Comparison of ENCODE assay signal across 12 cellular contexts in the genomic region with DNA sequence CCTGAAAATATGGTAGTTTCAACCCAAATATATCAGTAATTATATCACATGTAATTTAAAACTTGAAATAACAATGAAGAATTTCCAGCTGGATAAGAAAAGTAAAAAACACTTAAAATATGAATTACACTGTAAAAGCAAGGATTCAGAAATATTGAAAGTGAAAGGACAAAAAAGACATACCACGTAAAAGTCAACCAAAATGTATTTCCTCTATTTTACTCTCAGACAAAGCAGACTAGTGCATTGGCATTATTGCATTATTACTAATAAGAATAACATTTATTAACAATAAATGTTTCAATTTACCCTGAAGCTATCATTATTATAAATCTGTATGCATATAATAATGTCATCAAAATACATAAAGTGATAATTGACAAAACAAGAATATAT.
A peak's percentile ranks its signal among the peaks of the same experiment; 100 is the strongest.
DNase-seq lines count a peak whose midpoint lies in the region; ATAC-seq, FAIRE-seq and TF ChIP-seq lines count a peak whose summit lies in the region.
"Had no signal": no experiment of that assay in that cellular context is flagged by ENCODE, and none has a peak within 500 bp of the region (broad histone marks: within the 10 kb centered on the region; RNA-seq: fewer than 3 reads in every experiment).

No MANE protein-coding gene starts in this region.

- no peaks in the 10 kb centered on the region for H3K9me3 Mint-ChIP-seq in CD8-positive, alpha-beta T cell
- H3K9me3 Mint-ChIP-seq in activated CD8-positive, alpha-beta T cell treated with anti-CD3 and anti-CD28 coated beads for 36 hours = no peaks in the 10 kb centered on the region
- H3K9me3 Mint-ChIP-seq: activated T-cell treated with anti-CD3 and anti-CD28 coated beads, Interleukin-2, amount 50 U/mL, for 24 hours; nephron had no signal

- H3K4me3 Mint-ChIP-seq in CD8-positive, alpha-beta T cell = peak overlapping the region; percentile 66
- H3K4me3 Mint-ChIP-seq in activated CD8-positive, alpha-beta T cell treated with anti-CD3 and anti-CD28 coated beads for 36 hours = no peak overlapping the region
- H3K4me3 Mint-ChIP-seq: activated T-cell treated with anti-CD3 and anti-CD28 coated beads, Interleukin-2, amount 50 U/mL, for 24 hours; nephron had no signal

- peak overlapping the region; percentile 16 for H3K27ac Mint-ChIP-seq in CD8-positive, alpha-beta T cell
- no peak overlapping the region for H3K27ac Mint-ChIP-seq in activated CD8-positive, alpha-beta T cell treated with anti-CD3 and anti-CD28 coated beads for 36 hours
- H3K27ac Mint-ChIP-seq: activated T-cell treated with anti-CD3 and anti-CD28 coated beads, Interleukin-2, amount 50 U/mL, for 24 hours; nephron had no signal

- CTCF ChIA-PET in CD8-positive, alpha-beta T cell (lab: Charles Lee) = interaction anchor here (0.7 to 1.8 kb wide), 3 partner anchors 14 to 497 kb away, joined by 3 to 6 read pairs (median 3); no protein-coding TSS in a partner anchor
- CTCF ChIA-PET in activated CD8-positive, alpha-beta T cell treated with anti-CD3 and anti-CD28 coated beads for 36 hours (lab: Charles Lee) = interaction anchor here (1.2 to 1.5 kb wide), 2 partner anchors 15 to 176 kb away, joined by 3 to 4 read pairs; no protein-coding TSS in a partner anchor

- DNase-seq in CD8-positive, alpha-beta T cell = no peak
- DNase-seq in activated CD8-positive, alpha-beta T cell treated with anti-CD3 and anti-CD28 coated beads for 36 hours = no peak
- DNase-seq in frontal cortex (ENCODE audit: low spot score in 2 of 2) = no peak
- no peak for DNase-seq in prostate gland (ENCODE audit: low spot score)
- DNase-seq in Right ventricle myocardium inferior (ENCODE audit: missing footprints) = no peak
- DNase-seq: activated T-cell treated with anti-CD3 and anti-CD28 coated beads, Interleukin-2, amount 50 U/mL, for 24 hours; COR-L47; testis had no signal

- no peak overlapping the region for H3K4me3 ChIP-seq in CD8-positive, alpha-beta T cell (ENCODE audit: low read depth, low read length)
- H3K4me3 ChIP-seq in gastroesophageal sphincter = no peak overlapping the region
- H3K4me3 ChIP-seq in prostate gland = no peak overlapping the region
- H3K4me3 ChIP-seq: testis had no signal

- no peaks in the 10 kb centered on the region for H3K27me3 Mint-ChIP-seq in CD8-positive, alpha-beta T cell (ENCODE audit: low read depth)
- H3K27me3 Mint-ChIP-seq in activated CD8-positive, alpha-beta T cell treated with anti-CD3 and anti-CD28 coated beads for 36 hours = no peaks in the 10 kb centered on the region
- H3K27me3 Mint-ChIP-seq: activated T-cell treated with anti-CD3 and anti-CD28 coated beads, Interleukin-2, amount 50 U/mL, for 24 hours had no signal

- POLR2A ChIA-PET in CD8-positive, alpha-beta T cell (lab: Charles Lee) = interaction anchor here (0.6 to 1.1 kb wide), 7 partner anchors 22 to 742 kb away, joined by 3 to 4 read pairs (median 3); no protein-coding TSS in a partner anchor
- POLR2A ChIA-PET in activated CD8-positive, alpha-beta T cell treated with anti-CD3 and anti-CD28 coated beads for 36 hours (lab: Charles Lee) = no interaction called here

- H3K27ac ChIP-seq in CD8-positive, alpha-beta T cell (ENCODE audit: low read depth, low read length) = no peak overlapping the region
- no peak overlapping the region for H3K27ac ChIP-seq in gastroesophageal sphincter
- no peak overlapping the region for H3K27ac ChIP-seq in prostate gland
- H3K27ac ChIP-seq: testis had no signal

- no peak for TF ChIP-seq EP300 in gastroesophageal sphincter (IDR thresholded peaks at IDR 0.05)

- FAIRE-seq in frontal cortex (lab: Jason Lieb, UNC) = no peak

- no peaks in the 10 kb centered on the region for H3K36me3 Mint-ChIP-seq in CD8-positive, alpha-beta T cell
- no peaks in the 10 kb centered on the region for H3K36me3 Mint-ChIP-seq in activated CD8-positive, alpha-beta T cell treated with anti-CD3 and anti-CD28 coated beads for 36 hours (ENCODE audit: low read depth)

- 57 to 88% methylated on average over 1 of the region's 1 CpG for WGBS in gastroesophageal sphincter (ENCODE audit: low coverage in 1 of 2), 2 donors
- WGBS in prostate gland = 76% methylated on average over 1 of the region's 1 CpG

- TF ChIP-seq POLR2A in gastroesophageal sphincter (IDR thresholded peaks at IDR 0.05) = no peak
- TF ChIP-seq POLR2A in prostate gland (IDR thresholded peaks at IDR 0.05) = no peak

- no peaks in the 10 kb centered on the region for H3K27me3 ChIP-seq in CD8-positive, alpha-beta T cell (ENCODE audit: insufficient read depth, low read length)
- H3K27me3 ChIP-seq in gastroesophageal sphincter (no peaks in the 10 kb centered on the region), prostate gland (replicated peaks; ENCODE audit: insufficient read depth) (no peaks in the 10 kb centered on the region)
- H3K27me3 ChIP-seq: testis had no signal

- intact Hi-C loops in CD8-positive, alpha-beta T cell (cut with DNase I, micrococcal nuclease) = no loop called here
- intact Hi-C loops in activated CD8-positive, alpha-beta T cell treated with anti-CD3 and anti-CD28 coated beads for 36 hours (cut with micrococcal nuclease) = no loop called here
- intact Hi-C loops in prostate gland (cut with DNase I) = no loop called here
- intact Hi-C loops in Right ventricle myocardium inferior (cut with DNase I) = no loop called here

- no peak for TF ChIP-seq CTCF in CD8-positive, alpha-beta T cell (IDR thresholded peaks at IDR 0.05)
- no peak for TF ChIP-seq CTCF in activated CD8-positive, alpha-beta T cell treated with anti-CD3 and anti-CD28 coated beads for 36 hours (IDR thresholded peaks at IDR 0.05)
- TF ChIP-seq CTCF in gastroesophageal sphincter (IDR thresholded peaks at IDR 0.05) (no peak), prostate gland (IDR thresholded peaks at IDR 0.05) (no peak)

- no peaks in the 10 kb centered on the region for H3K9me3 ChIP-seq in CD8-positive, alpha-beta T cell (ENCODE audit: low read length)
- H3K9me3 ChIP-seq in gastroesophageal sphincter (no peaks in the 10 kb centered on the region), prostate gland (no peaks in the 10 kb centered on the region)
- H3K9me3 ChIP-seq: testis had no signal

- H3K4me1 Mint-ChIP-seq in CD8-positive, alpha-beta T cell (ENCODE audit: low read depth) = peaks cover 12% of the 10 kb centered on the region
- peaks cover 11% of the 10 kb centered on the region for H3K4me1 Mint-ChIP-seq in activated CD8-positive, alpha-beta T cell treated with anti-CD3 and anti-CD28 coated beads for 36 hours (ENCODE audit: low read depth)
- H3K4me1 Mint-ChIP-seq: nephron had no signal

- ATAC-seq in CD8-positive, alpha-beta T cell = no peak
- ATAC-seq in GM19023 (IDR thresholded peaks at IDR 0.05; ENCODE audit: unreplicated experiment) (peak; percentile 5), HG03045 (IDR thresholded peaks at IDR 0.05; ENCODE audit: unreplicated experiment) (peak; percentile 39), gastroesophageal sphincter (no peak), Right ventricle myocardium inferior (no peak)
- ATAC-seq in activated CD8-positive, alpha-beta T cell treated with anti-CD3 and anti-CD28 coated beads for 36 hours = peak; percentile 42

- H3K4me1 ChIP-seq in CD8-positive, alpha-beta T cell (ENCODE audit: insufficient read depth, low read length) = no peaks in the 10 kb centered on the region
- H3K4me1 ChIP-seq in gastroesophageal sphincter (no peaks in the 10 kb centered on the region), prostate gland (replicated peaks) (peaks cover 3% of the 10 kb centered on the region)
- H3K4me1 ChIP-seq: testis had no signal

- no peaks in the 10 kb centered on the region for H3K36me3 ChIP-seq in CD8-positive, alpha-beta T cell (ENCODE audit: insufficient read depth, low read length)
- no peaks in the 10 kb centered on the region for H3K36me3 ChIP-seq in gastroesophageal sphincter
- no peaks in the 10 kb centered on the region for H3K36me3 ChIP-seq in prostate gland

Comparison
In these comparisons a context has a peak if more than half of its experiments do, and no peak if none do; other contexts are left out.
1. ATAC-seq: peak in GM19023 (single experiment), HG03045 (single experiment) and activated CD8-positive, alpha-beta T cell treated with anti-CD3 and anti-CD28 coated beads for 36 hours (single experiment); none in CD8-positive, alpha-beta T cell (single experiment), gastroesophageal sphincter (single experiment) and Right ventricle myocardium inferior (single experiment).